ENCODE assay signal across 1 cellular context in the genomic region with DNA sequence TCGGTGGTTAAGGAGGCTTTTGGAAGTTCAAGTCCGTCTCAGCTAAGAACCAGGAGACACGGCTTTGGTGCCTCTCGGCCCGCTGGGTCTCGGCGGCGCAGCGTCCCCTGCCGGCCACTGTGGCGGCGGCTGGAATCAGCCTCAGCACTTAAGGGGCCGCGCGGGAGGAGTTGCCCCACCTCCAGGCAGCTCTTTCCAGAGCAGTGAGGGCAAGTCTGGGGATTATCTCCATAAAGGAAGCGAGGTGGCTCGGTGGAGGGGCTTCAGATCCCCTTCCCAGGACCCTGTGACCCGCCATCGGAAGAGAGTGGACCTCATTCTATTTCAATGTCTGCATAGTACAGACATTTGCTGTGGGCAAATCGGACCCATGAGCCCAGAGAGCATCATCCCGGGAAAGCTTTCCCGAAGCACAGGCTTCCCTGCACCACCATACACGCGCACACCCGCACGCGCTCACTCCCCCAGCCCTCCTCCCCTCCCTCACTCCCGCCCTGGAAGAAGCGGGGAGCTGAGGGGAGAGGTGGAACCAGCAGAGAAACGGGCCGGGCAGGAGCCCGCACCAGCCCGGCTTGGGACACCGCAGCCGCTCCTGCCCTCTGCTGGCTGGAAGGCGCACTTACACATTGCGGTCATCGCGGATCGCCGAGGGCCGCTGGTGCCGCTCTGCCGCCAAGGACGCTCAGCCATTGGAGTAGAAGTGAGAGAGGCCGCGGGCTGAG.
A peak's percentile ranks its signal among the peaks of the same experiment; 100 is the strongest.
TF ChIP-seq lines count a peak whose summit lies in the region.

No MANE protein-coding gene starts in this region.

TF ChIP-seq in HepG2, 621 proteins besides CTCF, POLR2A, EP300 and RAD21 (continued from another document):
- TF ChIP-seq PHF21A (CRISPR knock-in tag; IDR thresholded peaks at IDR 0.05) (peak; percentile 93), ZNF276 (CRISPR knock-in tag; IDR thresholded peaks at IDR 0.05; ENCODE audit: low read depth) (peak; percentile 30; the same call in 1 of the 2 replicates), AKAP8 (CRISPR knock-in tag; IDR thresholded peaks at IDR 0.05) (no peak), ZNF703 (CRISPR knock-in tag; IDR thresholded peaks at IDR 0.05; ENCODE audit: borderline replicate concordance) (no peak), SIX4 (CRISPR knock-in tag; IDR thresholded peaks at IDR 0.05) (no peak), SNAPC2 (CRISPR knock-in tag; IDR thresholded peaks at IDR 0.05) (no peak)
